In the genomic region with DNA sequence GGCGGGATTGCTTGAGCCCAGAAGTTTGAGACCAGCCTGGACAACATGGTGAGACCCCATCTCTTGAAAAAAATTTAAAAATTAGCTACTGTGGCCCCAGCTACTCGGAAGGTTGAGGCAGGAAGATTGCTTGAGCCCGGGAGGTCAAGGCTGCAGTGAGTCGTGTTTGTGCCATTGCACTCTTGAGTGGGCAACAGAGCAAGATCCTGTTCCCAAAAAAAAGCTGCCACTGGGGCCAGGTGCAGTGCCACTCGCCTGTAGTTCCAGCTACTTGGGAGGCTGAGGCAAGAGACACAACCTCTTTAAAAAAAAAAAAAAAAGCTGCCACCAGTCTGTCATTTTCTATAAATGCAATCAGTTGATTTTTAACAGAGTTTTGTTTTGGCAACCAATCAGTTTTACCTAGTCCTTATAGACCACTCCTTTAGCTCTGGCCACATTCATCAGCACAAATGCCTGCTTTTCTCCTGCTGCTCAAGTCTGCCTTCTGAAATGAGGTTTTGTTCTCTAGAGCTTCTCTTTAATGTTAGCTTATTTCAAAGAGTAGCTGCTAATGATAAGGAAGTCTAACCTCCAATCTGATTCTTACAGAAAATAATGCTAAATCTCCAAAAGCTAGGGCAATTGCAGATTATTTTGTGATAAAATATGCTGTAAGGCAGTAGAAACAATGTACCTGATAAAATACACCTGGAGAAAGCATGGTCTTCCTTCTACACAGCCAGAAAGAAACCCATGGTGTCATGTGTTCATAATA, we compare ENCODE assay signal across 9 cellular contexts.
DNase-seq lines count a peak whose midpoint lies in the region; ATAC-seq, FAIRE-seq and TF ChIP-seq lines count a peak whose summit lies in the region.
"Had no signal": no experiment of that assay in that cellular context is flagged by ENCODE, and none has a peak within 500 bp of the region (broad histone marks: within the 10 kb centered on the region; RNA-seq: fewer than 3 reads in every experiment).

No MANE protein-coding gene starts in this region.

- FAIRE-seq in kidney (lab: Jason Lieb, UNC) = no peak

- DNase-seq in activated naive CD4-positive, alpha-beta T cell treated with anti-CD3 and anti-CD28 coated beads for 36 hours = no peak
- DNase-seq in activated naive CD4-positive, alpha-beta T cell treated with anti-CD3 and anti-CD28 coated beads, Interleukin-2, amount 50 U/mL, for 16 hours = no peak
- no peak for DNase-seq in kidney
- DNase-seq in transverse colon = no peak
- no peak for DNase-seq in DMS153 treated with DMSO at 0.1 percent for 48 hours (lab: John Stamatoyannopoulos, UW; ENCODE audit: unreplicated experiment)
- no peak for DNase-seq in NCI-H1048 (lab: John Stamatoyannopoulos, UW)
- DNase-seq in left lobe of liver (ENCODE audit: low spot score) = no peak
- DNase-seq: KBM-7 had no signal

- H3K4me1 ChIP-seq in kidney (ENCODE audit: control insufficient read depth in 1 of 2, insufficient read depth in 1 of 2, low read depth in 1 of 2, low read length in 2 of 2) = peaks cover 4 to 17% of the 10 kb centered on the region in 2 donors
- H3K4me1 ChIP-seq in transverse colon = peaks cover 36 to 72% (median 52%) of the 10 kb centered on the region in 4 donors

- peak overlapping the region; percentile 99 for H3K27ac Mint-ChIP-seq in activated naive CD4-positive, alpha-beta T cell treated with anti-CD3 and anti-CD28 coated beads for 36 hours

- H3K4me1 Mint-ChIP-seq in activated naive CD4-positive, alpha-beta T cell treated with anti-CD3 and anti-CD28 coated beads for 36 hours (ENCODE audit: low read depth) = peaks cover 78% of the 10 kb centered on the region

- TF ChIP-seq EP300 in transverse colon (IDR thresholded peaks at IDR 0.05; ENCODE audit: low read depth) = no peak

- H3K4me3 Mint-ChIP-seq in activated naive CD4-positive, alpha-beta T cell treated with anti-CD3 and anti-CD28 coated beads for 36 hours = peak overlapping the region; percentile 77

- H3K27ac ChIP-seq in kidney (ENCODE audit: low read depth in 2 of 2, low read length in 2 of 2) (peak overlapping the region; percentile 69 to 73), transverse colon (peak overlapping the region; percentile 90 to 94 (median 92))

- no peak overlapping the region for H3K9ac ChIP-seq in kidney (ENCODE audit: low read length in 2 of 2)

- no peaks in the 10 kb centered on the region for H3K27me3 Mint-ChIP-seq in activated naive CD4-positive, alpha-beta T cell treated with anti-CD3 and anti-CD28 coated beads for 36 hours (ENCODE audit: low read depth)

- H3K4me3 ChIP-seq in kidney (ENCODE audit: low read length in 2 of 2) = no peak overlapping the region
- H3K4me3 ChIP-seq in transverse colon = peak overlapping the region in 1 of 4 donors; percentile 29

- no peaks in the 10 kb centered on the region for H3K27me3 ChIP-seq in transverse colon

- H3K9me3 ChIP-seq in kidney (ENCODE audit: control insufficient read depth in 1 of 2, low read length in 2 of 2) (no peaks in the 10 kb centered on the region), transverse colon (no peaks in the 10 kb centered on the region)

- H3K36me3 ChIP-seq in kidney (ENCODE audit: control insufficient read depth in 1 of 2, insufficient read depth in 2 of 2, low read length in 2 of 2) = no peaks in the 10 kb centered on the region
- H3K36me3 ChIP-seq in transverse colon = peaks cover 0 to 3% (median 0%) of the 10 kb centered on the region in 4 donors

- ATAC-seq in SK-N-SH treated with all-trans-retinoic acid at 6 μM for 48 hours (peak; percentile 46), left lobe of liver (no peak)

- H3K9me3 Mint-ChIP-seq in activated naive CD4-positive, alpha-beta T cell treated with anti-CD3 and anti-CD28 coated beads for 36 hours = no peaks in the 10 kb centered on the region

- CTCF ChIA-PET in activated naive CD4-positive, alpha-beta T cell treated with anti-CD3 and anti-CD28 coated beads for 36 hours (lab: Charles Lee) = interaction anchor here (0.6 to 2.1 kb wide), 8 partner anchors 10 to 79 kb away, joined by 3 to 24 read pairs (median 5); no protein-coding TSS in a partner anchor

- TF ChIP-seq POLR2A in transverse colon (IDR thresholded peaks at IDR 0.05) = no peak

- in situ Hi-C loops in transverse colon (cut with MboI; ENCODE audit: low pct_ligation_motif_present in 1 of 4, low pct_unique_long_range_greater_than_20kb in 1 of 4, low sequenced_read_pairs in 3 of 4) = no loop called here

- TF ChIP-seq CTCF in kidney (IDR thresholded peaks at IDR 0.05; ENCODE audit: borderline replicate concordance, extremely low read depth, insufficient read depth) = no peak
- peak in 1 of 5 experiments; percentile 8 for TF ChIP-seq CTCF in transverse colon (IDR thresholded peaks at IDR 0.05)

- intact Hi-C loops in activated naive CD4-positive, alpha-beta T cell treated with anti-CD3 and anti-CD28 coated beads for 36 hours (cut with micrococcal nuclease) = no loop called here
- intact Hi-C loops in kidney (cut with DNase I) (no loop called here), transverse colon (cut with DNase I; ENCODE audit: low total_unique reads) (no loop called here)

- 40 to 57% methylated on average over 1 to 5 of the region's 5 CpGs for WGBS in transverse colon (ENCODE audit: low coverage in 1 of 2), 2 donors

- peaks cover 40% of the 10 kb centered on the region for H3K36me3 Mint-ChIP-seq in activated naive CD4-positive, alpha-beta T cell treated with anti-CD3 and anti-CD28 coated beads for 36 hours (ENCODE audit: low read depth)

TF ChIP-seq in SK-N-SH treated with all-trans-retinoic acid at 6 μM for 48 hours, 23 proteins besides CTCF, POLR2A, EP300 and RAD21:
- no peak for TF ChIP-seq SNAI2 (CRISPR knock-in tag; IDR thresholded peaks at IDR 0.05)
- TF ChIP-seq, protein P1, sequence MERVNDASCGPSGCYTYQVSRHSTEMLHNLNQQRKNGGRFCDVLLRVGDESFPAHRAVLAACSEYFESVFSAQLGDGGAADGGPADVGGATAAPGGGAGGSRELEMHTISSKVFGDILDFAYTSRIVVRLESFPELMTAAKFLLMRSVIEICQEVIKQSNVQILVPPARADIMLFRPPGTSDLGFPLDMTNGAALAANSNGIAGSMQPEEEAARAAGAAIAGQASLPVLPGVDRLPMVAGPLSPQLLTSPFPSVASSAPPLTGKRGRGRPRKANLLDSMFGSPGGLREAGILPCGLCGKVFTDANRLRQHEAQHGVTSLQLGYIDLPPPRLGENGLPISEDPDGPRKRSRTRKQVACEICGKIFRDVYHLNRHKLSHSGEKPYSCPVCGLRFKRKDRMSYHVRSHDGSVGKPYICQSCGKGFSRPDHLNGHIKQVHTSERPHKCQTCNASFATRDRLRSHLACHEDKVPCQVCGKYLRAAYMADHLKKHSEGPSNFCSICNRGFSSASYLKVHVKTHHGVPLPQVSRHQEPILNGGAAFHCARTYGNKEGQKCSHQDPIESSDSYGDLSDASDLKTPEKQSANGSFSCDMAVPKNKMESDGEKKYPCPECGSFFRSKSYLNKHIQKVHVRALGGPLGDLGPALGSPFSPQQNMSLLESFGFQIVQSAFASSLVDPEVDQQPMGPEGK (CRISPR knock-in tag; IDR thresholded peaks at IDR 0.05; ENCODE audit: borderline replicate concordance) = peak; percentile 34; the same call in 1 of the 2 replicates
- TF ChIP-seq OSR1 (CRISPR knock-in tag; IDR thresholded peaks at IDR 0.05) = 0 out of 2 replicates have a peak, but pooled peaks have one; percentile 47
- no peak for TF ChIP-seq ZNF70 (CRISPR knock-in tag; IDR thresholded peaks at IDR 0.05)
- peak; percentile 76 for TF ChIP-seq ISL1 (CRISPR knock-in tag; IDR thresholded peaks at IDR 0.05)
- TF ChIP-seq GLIS3 (CRISPR knock-in tag; IDR thresholded peaks at IDR 0.05) = no peak
- TF ChIP-seq RARB (CRISPR knock-in tag; IDR thresholded peaks at IDR 0.05) = peak; percentile 87; the same call in 1 of the 2 replicates
- TF ChIP-seq ZNF565 (CRISPR knock-in tag; conservative IDR thresholded peaks at IDR 0.05; ENCODE audit: low read depth) = no peak
- peak; percentile 79; the same call in 1 of the 2 replicates for TF ChIP-seq CSDC2 (CRISPR knock-in tag; IDR thresholded peaks at IDR 0.05)
- no peak for TF ChIP-seq BACH2 (CRISPR knock-in tag; IDR thresholded peaks at IDR 0.05; ENCODE audit: borderline replicate concordance)
- peak; percentile 52; the same call in 1 of the 2 replicates for TF ChIP-seq ZC3H10 (CRISPR knock-in tag; IDR thresholded peaks at IDR 0.05)
- peak; percentile 20; the same call in 1 of the 2 replicates for TF ChIP-seq ZFP3 (CRISPR knock-in tag; IDR thresholded peaks at IDR 0.05)
- TF ChIP-seq, protein P2, sequence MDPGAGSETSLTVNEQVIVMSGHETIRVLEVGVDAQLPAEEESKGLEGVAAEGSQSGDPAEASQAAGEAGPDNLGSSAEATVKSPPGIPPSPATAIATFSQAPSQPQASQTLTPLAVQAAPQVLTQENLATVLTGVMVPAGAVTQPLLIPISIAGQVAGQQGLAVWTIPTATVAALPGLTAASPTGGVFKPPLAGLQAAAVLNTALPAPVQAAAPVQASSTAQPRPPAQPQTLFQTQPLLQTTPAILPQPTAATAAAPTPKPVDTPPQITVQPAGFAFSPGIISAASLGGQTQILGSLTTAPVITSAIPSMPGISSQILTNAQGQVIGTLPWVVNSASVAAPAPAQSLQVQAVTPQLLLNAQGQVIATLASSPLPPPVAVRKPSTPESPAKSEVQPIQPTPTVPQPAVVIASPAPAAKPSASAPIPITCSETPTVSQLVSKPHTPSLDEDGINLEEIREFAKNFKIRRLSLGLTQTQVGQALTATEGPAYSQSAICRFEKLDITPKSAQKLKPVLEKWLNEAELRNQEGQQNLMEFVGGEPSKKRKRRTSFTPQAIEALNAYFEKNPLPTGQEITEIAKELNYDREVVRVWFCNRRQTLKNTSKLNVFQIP (CRISPR knock-in tag; IDR thresholded peaks at IDR 0.05; ENCODE audit: borderline replicate concordance, low read depth) = 0 out of 2 replicates have a peak, but pooled peaks have one; percentile 39
